Comparison of ENCODE assay signal across 8 cellular contexts in genomic region chr19:38389101-38389925, GRCh38. TPM values are rescaled to one million over a fixed set of nuclear protein-coding genes. Genes with fewer than 3 reads are reported as not detected.
DNase-seq lines count a peak whose midpoint lies in the region; ATAC-seq and TF ChIP-seq lines count a peak whose summit lies in the region.

No MANE protein-coding gene starts in this region.

- H2BK12ac ChIP-seq in trophoblast cell (ENCODE audit: low read length), result no peak overlapping the region

- H3K9me3 ChIP-seq in fibroblast of lung (ENCODE audit: control insufficient read depth, insufficient read depth, low read depth, low read length) (no peaks in the 10 kb centered on the region), trophoblast cell (ENCODE audit: insufficient read depth, low read depth, low read length) (no peaks in the 10 kb centered on the region)

- H3K18ac ChIP-seq in trophoblast cell (ENCODE audit: low read length), result peak overlapping the region; percentile 35

- peak overlapping the region; percentile 86 to 97 (median 92) for H3K4me3 ChIP-seq in fibroblast of lung (replicated peaks in 1 of 4; ENCODE audit: control extremely low read depth in 1 of 4, insufficient read depth in 1 of 4, low read depth in 3 of 4, low read length in 4 of 4)
- H3K4me3 ChIP-seq in trophoblast cell (ENCODE audit: low read depth, low read length), result peak overlapping the region; percentile 65

- no peak overlapping the region for H3K23ac ChIP-seq in trophoblast cell (ENCODE audit: low read length)

- H2AK5ac ChIP-seq in trophoblast cell (ENCODE audit: low read length), result no peak overlapping the region

- H4K91ac ChIP-seq in trophoblast cell (ENCODE audit: low read depth, low read length), result no peak overlapping the region

- peak overlapping the region; percentile 41 for H3K14ac ChIP-seq in trophoblast cell (ENCODE audit: low read length)

- ATAC-seq in SK-N-SH treated with all-trans-retinoic acid at 6 μM for 48 hours, result peak; percentile 11
- no peak for ATAC-seq in HG03354 (IDR thresholded peaks at IDR 0.05; ENCODE audit: poor library complexity, severe bottlenecking, unreplicated experiment)
- no peak for ATAC-seq in HG03442 (IDR thresholded peaks at IDR 0.05; ENCODE audit: unreplicated experiment)
- no peak for ATAC-seq in GM19397 (IDR thresholded peaks at IDR 0.05; ENCODE audit: unreplicated experiment)

- DNase-seq in stimulated activated CD4-positive, alpha-beta T cell treated with anti-CD3 and anti-CD28 coated beads, Interleukin-15, amount 100 ng/mL, for 24 hours, result peak; percentile 18
- no peak for DNase-seq in stimulated activated CD4-positive, alpha-beta T cell treated with anti-CD3 and anti-CD28 coated beads, Interleukin-4, amount 100 ng/mL, for 4 hours
- DNase-seq in fibroblast of lung (ENCODE audit: low read depth in 2 of 2), result peak; percentile 75 to 82
- peak in 1 of 2 donors; percentile 35 for DNase-seq in trophoblast cell

- H3K9ac ChIP-seq in fibroblast of lung (ENCODE audit: insufficient read depth, low read length) (peak overlapping the region; percentile 88), trophoblast cell (ENCODE audit: low read length) (no peak overlapping the region)

- H2BK5ac ChIP-seq in trophoblast cell (ENCODE audit: low read depth, low read length, poor library complexity), result no peak overlapping the region

- no peak overlapping the region for H4K12ac ChIP-seq in trophoblast cell (ENCODE audit: low read depth, low read length)

- H3K27me3 ChIP-seq in fibroblast of lung (ENCODE audit: control insufficient read depth, insufficient read depth, low read length) (no peaks in the 10 kb centered on the region), trophoblast cell (ENCODE audit: insufficient read depth, low read length) (no peaks in the 10 kb centered on the region)

- no peak overlapping the region for H4K8ac ChIP-seq in trophoblast cell (ENCODE audit: low read depth, low read length)

- H3K79me2 ChIP-seq in fibroblast of lung (ENCODE audit: control insufficient read depth, insufficient read depth, low read length), result peaks cover 14% of the 10 kb centered on the region
- no peaks in the 10 kb centered on the region for H3K79me2 ChIP-seq in trophoblast cell (ENCODE audit: control insufficient read depth, insufficient read depth, low read length, poor library complexity)

- no peak for TF ChIP-seq CTCF in fibroblast of lung (conservative IDR thresholded peaks at IDR 0.05 in 1 of 2, IDR thresholded peaks at IDR 0.05 in 1 of 2; ENCODE audit: low read depth in 1 of 2, low read length in 2 of 2)

- H3K4ac ChIP-seq in trophoblast cell (ENCODE audit: low read depth, low read length), result no peak overlapping the region

- H3K4me1 ChIP-seq in fibroblast of lung (ENCODE audit: control insufficient read depth, extremely low read depth, insufficient read depth, low read length), result peaks cover 14% of the 10 kb centered on the region
- peaks cover 19 to 21% of the 10 kb centered on the region in 2 experiments for H3K4me1 ChIP-seq in trophoblast cell (ENCODE audit: control insufficient read depth in 1 of 2, insufficient read depth in 2 of 2, low read length in 2 of 2)

- H2AFZ ChIP-seq in fibroblast of lung (ENCODE audit: low read length) (peak overlapping the region; percentile 26), trophoblast cell (ENCODE audit: insufficient read depth, low read length, poor library complexity) (no peak overlapping the region)

- peaks cover 16% of the 10 kb centered on the region for H3K36me3 ChIP-seq in fibroblast of lung (ENCODE audit: control insufficient read depth, insufficient read depth, low read length)
- peaks cover 18 to 25% of the 10 kb centered on the region in 2 experiments for H3K36me3 ChIP-seq in trophoblast cell (ENCODE audit: control insufficient read depth in 1 of 2, insufficient read depth in 2 of 2, low read length in 2 of 2)

- H3K79me1 ChIP-seq in trophoblast cell (ENCODE audit: low read length), result peaks cover 8% of the 10 kb centered on the region

- peak overlapping the region; percentile 99 for H3K4me2 ChIP-seq in fibroblast of lung (ENCODE audit: extremely low read depth, insufficient read depth, low read length)
- peak overlapping the region; percentile 62 for H3K4me2 ChIP-seq in trophoblast cell (ENCODE audit: low read length)

- H3K27ac ChIP-seq in fibroblast of lung (ENCODE audit: insufficient read depth, low read length), result peak overlapping the region; percentile 94
- H3K27ac ChIP-seq in trophoblast cell (ENCODE audit: low read depth, low read length), result no peak overlapping the region

- WGBS in trophoblast cell (ENCODE audit: extremely low coverage, insufficient coverage, insufficient read length), result no CpG with 5 or more reads among the region's 28 CpGs

- no peak overlapping the region for H2BK120ac ChIP-seq in trophoblast cell (ENCODE audit: insufficient read depth, low read length, poor library complexity)

- H4K20me1 ChIP-seq in fibroblast of lung (ENCODE audit: control insufficient read depth, extremely low read depth, insufficient read depth, low read length), result no peaks in the 10 kb centered on the region

TF ChIP-seq in SK-N-SH treated with all-trans-retinoic acid at 6 μM for 48 hours, 23 proteins besides CTCF, POLR2A, EP300 and RAD21:
- TF ChIP-seq PATZ1 (CRISPR knock-in tag; IDR thresholded peaks at IDR 0.05; ENCODE audit: borderline replicate concordance), result peak; percentile 12; the same call in 1 of the 2 replicates
- no peak for TF ChIP-seq ZNF70 (CRISPR knock-in tag; IDR thresholded peaks at IDR 0.05)
- TF ChIP-seq PPARA (CRISPR knock-in tag; IDR thresholded peaks at IDR 0.05; ENCODE audit: borderline replicate concordance), result no peak
- no peak for TF ChIP-seq ESRRG (CRISPR knock-in tag; IDR thresholded peaks at IDR 0.05)
- no peak for TF ChIP-seq ZNF8 (CRISPR knock-in tag; IDR thresholded peaks at IDR 0.05)
- no peak for TF ChIP-seq ZFP30 (CRISPR knock-in tag; IDR thresholded peaks at IDR 0.05)
- TF ChIP-seq TSHZ2 (CRISPR knock-in tag; IDR thresholded peaks at IDR 0.05), result no peak
- no peak for TF ChIP-seq CSDC2 (CRISPR knock-in tag; IDR thresholded peaks at IDR 0.05)

RNA-seq across cellular contexts. Expression of gene SPRED3, which starts 0.8 kb away (rescaled TPM):
- total RNA-seq in fibroblast of lung, result 0.77 and 1.5 TPM in 2 replicates
- 2.0 and 4.8 TPM in 2 replicates for polyA plus RNA-seq in fibroblast of lung
- polyA plus RNA-seq in fibroblast of lung (2012), result 2.8 and 6.8 TPM in 2 replicates
- polyA minus RNA-seq in fibroblast of lung (ENCODE audit: low replicate concordance), result 9.5 and 18.3 TPM in 2 replicates
- 2.3 and 2.5 TPM in 2 replicates for polyA plus RNA-seq in trophoblast cell (2013)

RNA-seq across cellular contexts. Expression of gene GGN, which starts 1.5 kb away (rescaled TPM):
- under 0.01 and 0.50 TPM in 2 replicates for total RNA-seq in fibroblast of lung
- polyA plus RNA-seq in fibroblast of lung, result 0.15 and 0.20 TPM in 2 replicates
- 1.4 and 2.1 TPM in 2 replicates for polyA plus RNA-seq in fibroblast of lung (2012)
- 1.1 TPM in 1 of 2 replicates, not detected in the other for polyA minus RNA-seq in fibroblast of lung (ENCODE audit: low replicate concordance)
- polyA plus RNA-seq in trophoblast cell (2013), result 0.21 and 0.31 TPM in 2 replicates

RNA-seq across cellular contexts. Expression of gene FAM98C, which starts 13.6 kb away (rescaled TPM):
- 8.5 and 10.6 TPM in 2 replicates for total RNA-seq in fibroblast of lung
- polyA plus RNA-seq in fibroblast of lung, result 4.5 and 4.9 TPM in 2 replicates
- polyA plus RNA-seq in fibroblast of lung (2012), result 10.1 and 12.2 TPM in 2 replicates
- 6.2 and 9.0 TPM in 2 replicates for polyA minus RNA-seq in fibroblast of lung (ENCODE audit: low replicate concordance)
- 3.6 and 4.1 TPM in 2 replicates for polyA plus RNA-seq in trophoblast cell (2013)

RNA-seq across cellular contexts. Expression of gene PSMD8, which starts 14.9 kb away (rescaled TPM):
- 190 and 217 TPM in 2 replicates for total RNA-seq in fibroblast of lung
- 287 and 366 TPM in 2 replicates for polyA plus RNA-seq in fibroblast of lung
- polyA plus RNA-seq in fibroblast of lung (2012), result 221 and 297 TPM in 2 replicates
- 338 and 417 TPM in 2 replicates for polyA minus RNA-seq in fibroblast of lung (ENCODE audit: low replicate concordance)
- 201 and 203 TPM in 2 replicates for polyA plus RNA-seq in trophoblast cell (2013)

RNA-seq across cellular contexts. Expression of gene RASGRP4, which starts 36.7 kb away (rescaled TPM):
- total RNA-seq in fibroblast of lung, result not detected in 2 replicates
- polyA plus RNA-seq in fibroblast of lung, result not detected in 2 replicates
- not detected in 2 replicates for polyA plus RNA-seq in fibroblast of lung (2012)
- polyA minus RNA-seq in fibroblast of lung (ENCODE audit: low replicate concordance), result not detected in 2 replicates
- polyA plus RNA-seq in trophoblast cell (2013), result 0.03 TPM in 1 of 2 replicates, not detected in the other

Comparison
In these comparisons a context has a peak if more than half of its experiments do, and no peak if none do; other contexts are left out.
1. DNase-seq: peak in stimulated activated CD4-positive, alpha-beta T cell treated with anti-CD3 and anti-CD28 coated beads, Interleukin-15, amount 100 ng/mL, for 24 hours (single experiment) and fibroblast of lung (2 of 2); none in stimulated activated CD4-positive, alpha-beta T cell treated with anti-CD3 and anti-CD28 coated beads, Interleukin-4, amount 100 ng/mL, for 4 hours (0 of 2).